Comparison of ENCODE assay signal across 9 cellular contexts in the genomic region with DNA sequence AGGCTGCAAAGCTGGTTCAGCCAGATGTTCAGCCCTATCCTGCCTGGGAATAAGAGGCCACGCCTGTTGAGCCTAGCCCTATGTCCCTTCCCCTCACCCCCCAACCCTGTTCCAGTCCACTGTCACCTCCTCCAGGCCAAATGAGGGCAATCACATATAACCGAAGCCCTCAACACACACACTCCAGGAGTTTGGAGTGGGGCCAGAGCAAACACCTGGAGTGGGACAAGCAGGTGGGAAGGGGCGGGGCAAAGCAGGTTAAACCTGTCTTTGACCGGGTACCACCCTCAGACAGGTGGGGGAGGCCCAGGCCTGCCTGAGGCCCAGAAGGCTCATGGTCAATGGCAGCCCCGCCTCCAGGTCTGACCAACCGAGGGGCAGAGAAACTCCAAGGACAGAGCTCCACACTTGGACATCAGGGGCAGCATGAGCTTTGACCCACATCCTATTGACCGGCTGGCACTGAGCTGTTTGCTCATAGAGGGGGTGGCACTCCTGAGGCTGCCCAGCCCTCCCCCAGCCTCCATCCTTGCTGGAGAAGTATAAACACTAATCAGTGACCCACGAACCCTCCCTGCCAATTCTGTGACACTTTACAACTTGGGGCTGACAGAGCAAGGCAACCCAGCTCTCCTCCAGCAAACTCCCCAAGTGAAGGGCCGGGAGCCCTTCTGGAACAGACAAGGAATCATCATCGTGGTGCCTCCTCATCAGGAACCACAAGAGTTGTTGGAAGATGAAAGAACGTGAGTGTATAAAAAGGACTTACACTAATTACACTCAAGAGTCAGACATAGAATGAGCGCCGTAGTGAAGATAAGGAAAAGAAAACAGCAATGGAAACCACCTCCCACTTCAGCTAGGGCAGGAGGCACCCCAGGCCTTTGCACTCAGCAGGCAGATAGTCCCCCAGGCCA. TPM values are rescaled to one million over a fixed set of nuclear protein-coding genes. Genes with fewer than 3 reads are reported as not detected.
DNase-seq lines count a peak whose midpoint lies in the region; ATAC-seq, FAIRE-seq and TF ChIP-seq lines count a peak whose summit lies in the region.
"Had no signal": no experiment of that assay in that cellular context is flagged by ENCODE, and none has a peak within 500 bp of the region (broad histone marks: within the 10 kb centered on the region; RNA-seq: fewer than 3 reads in every experiment).

No MANE protein-coding gene starts in this region.

- peak overlapping the region; percentile 81 for H3K9ac ChIP-seq in iPS-15b (ENCODE audit: low read depth, low read length)

- H3K36me3 ChIP-seq in iPS-15b (ENCODE audit: control insufficient read depth, insufficient read depth, low read length) (peaks cover 33% of the 10 kb centered on the region), small intestine (ENCODE audit: control insufficient read depth in 2 of 2, insufficient read depth in 2 of 2, low read length in 2 of 2) (peaks cover 3 to 6% of the 10 kb centered on the region in 2 donors)
- H3K36me3 ChIP-seq: uterus had no signal

- TF ChIP-seq POLR2A in GM12891 (IDR thresholded peaks at IDR 0.05; ENCODE audit: low read depth, low read length): no peak

- H3K4me1 ChIP-seq in iPS-15b (ENCODE audit: control insufficient read depth, insufficient read depth, low read length) (peaks cover 9% of the 10 kb centered on the region), small intestine (ENCODE audit: control insufficient read depth in 2 of 2, insufficient read depth in 1 of 2, low read depth in 1 of 2, low read length in 1 of 2) (no peaks in the 10 kb centered on the region)

- H3K9me3 ChIP-seq in iPS-15b (ENCODE audit: control insufficient read depth, insufficient read depth, low read length) (no peaks in the 10 kb centered on the region), small intestine (ENCODE audit: control insufficient read depth, low read depth) (no peaks in the 10 kb centered on the region)
- H3K9me3 ChIP-seq: uterus had no signal

- H3K4me3 ChIP-seq in iPS-15b (ENCODE audit: low read depth, low read length) (peak overlapping the region; percentile 91), small intestine (ENCODE audit: low read depth in 1 of 2, low read length in 2 of 2) (peak overlapping the region in 1 of 2 donors; percentile 66)
- H3K4me3 ChIP-seq: uterus had no signal

- FAIRE-seq in small intestine (lab: Jason Lieb, UNC) (no peak), GM12891 (lab: Jason Lieb, UNC) (no peak)

- peak overlapping the region; percentile 84 to 96 for H3K27ac ChIP-seq in small intestine (ENCODE audit: low read depth in 1 of 2, low read length in 1 of 2)
- H3K27ac ChIP-seq: uterus had no signal

- 11 to 40% (median 31%) methylated on average over 13 of the region's 13 CpGs for WGBS in small intestine, 3 donors

- peaks cover 3% of the 10 kb centered on the region for H3K27me3 ChIP-seq in iPS-15b (ENCODE audit: control insufficient read depth, insufficient read depth, low read length)
- H3K27me3 ChIP-seq in small intestine (ENCODE audit: control insufficient read depth in 2 of 2, insufficient read depth in 2 of 2, low read length in 2 of 2): no peaks in the 10 kb centered on the region
- H3K27me3 ChIP-seq: uterus had no signal

- no peak for ATAC-seq in HG02610 (IDR thresholded peaks at IDR 0.05; ENCODE audit: unreplicated experiment)

- DNase-seq in NCI-H1417 (lab: John Stamatoyannopoulos, UW) (peak; percentile 76 to 89 (median 79)), NCI-H1417 treated with DMSO at 0.1 percent for 48 hours (lab: John Stamatoyannopoulos, UW) (no peak), OCI-M1 (lab: John Stamatoyannopoulos, UW) (peak; percentile 13), small intestine (peak; percentile 92), NCI-H2227 treated with DMSO at 0.1 percent for 48 hours (lab: John Stamatoyannopoulos, UW) (no peak), GM12891 (ENCODE audit: insufficient read length, low spot score) (no peak)

TF ChIP-seq in GM12891, 5 proteins besides CTCF, POLR2A, EP300 and RAD21:
- TF ChIP-seq POLR2AphosphoS5 (IDR thresholded peaks at IDR 0.05; ENCODE audit: low read depth, low read length): no peak
- no peak for TF ChIP-seq PAX5 (IDR thresholded peaks at IDR 0.05; ENCODE audit: insufficient read depth, low read length, severe bottlenecking)
- TF ChIP-seq SPI1 (IDR thresholded peaks at IDR 0.05; ENCODE audit: low read depth, low read length): no peak
- TF ChIP-seq POU2F2 (IDR thresholded peaks at IDR 0.05; ENCODE audit: low read depth, low read length): no peak
- no peak for TF ChIP-seq TAF1 (IDR thresholded peaks at IDR 0.05; ENCODE audit: low read depth, low read length)

RNA-seq across cellular contexts. Expression of gene ESRP2, which starts 1.5 kb away (rescaled TPM):
- polyA plus RNA-seq in small intestine: 10 to 100 TPM; 14.3 to 21.5 (median 15.9) TPM
- polyA plus RNA-seq in GM12891 (2012; ENCODE audit: low read depth, missing spikeins): 0.12 TPM

RNA-seq across cellular contexts. Expression of gene PLA2G15, which starts 10.7 kb away (rescaled TPM):
- 1 to 10 TPM; 5.4 to 7.4 (median 5.7) TPM for polyA plus RNA-seq in small intestine
- 6.5 TPM for polyA plus RNA-seq in GM12891 (2012; ENCODE audit: low read depth, missing spikeins)

RNA-seq across cellular contexts. Expression of gene SLC7A6, which starts 29.9 kb away (rescaled TPM):
- 1 to 10 TPM; 2.0 to 8.5 (median 4.9) TPM for polyA plus RNA-seq in small intestine
- 27.0 TPM for polyA plus RNA-seq in GM12891 (2012; ENCODE audit: low read depth, missing spikeins)

Comparison
In these comparisons a context has a peak if more than half of its experiments do, and no peak if none do; other contexts are left out.
1. DNase-seq: peak in NCI-H1417 (3 of 3), OCI-M1 (single experiment) and small intestine (single experiment); none in NCI-H1417 treated with DMSO at 0.1 percent for 48 hours (single experiment), NCI-H2227 treated with DMSO at 0.1 percent for 48 hours (single experiment) and GM12891 (single experiment).